In genomic region chr1:24018611-24019580, GRCh38 we compare ENCODE assay signal across 8 cellular contexts.
A peak's percentile ranks its signal among the peaks of the same experiment; 100 is the strongest.
DNase-seq lines count a peak whose midpoint lies in the region; TF ChIP-seq lines count a peak whose summit lies in the region.

No MANE protein-coding gene starts in this region.

- no peak for TF ChIP-seq CTCF in GM13976 (IDR thresholded peaks at IDR 0.05; ENCODE audit: borderline replicate concordance, control extremely low read depth, extremely low read depth, insufficient read depth, missing control alignments)

- DNase-seq in DMS153 (lab: John Stamatoyannopoulos, UW) (peak; percentile 14), DMS153 treated with DMSO at 0.1 percent for 48 hours (lab: John Stamatoyannopoulos, UW; ENCODE audit: unreplicated experiment) (no peak), astrocyte of the hippocampus (ENCODE audit: low read depth, low spot score) (peak; percentile 100), hepatic stellate cell (ENCODE audit: low spot score) (peak; percentile 82), retina (peak; percentile 47), GM13976 (ENCODE audit: low spot score) (no peak), KBM-7 (no peak)
- DNase-seq in stimulated activated CD4-positive, alpha-beta T cell treated with anti-CD3 and anti-CD28 coated beads, Interleukin-4, amount 100 ng/mL, for 4 hours, result no peak

- in situ Hi-C loops in GM13976 (cut with MboI; ENCODE audit: low sequenced_read_pairs, unreplicated experiment) (no loop called here), KBM-7 (cut with MboI; ENCODE audit: low pct_unique_long_range_greater_than_20kb, low sequenced_read_pairs) (no loop called here)

Comparison
In these comparisons a context has a peak if more than half of its experiments do, and no peak if none do; other contexts are left out.
1. DNase-seq: peak in DMS153 (single experiment), astrocyte of the hippocampus (single experiment), hepatic stellate cell (single experiment) and retina (single experiment); none in DMS153 treated with DMSO at 0.1 percent for 48 hours (single experiment), stimulated activated CD4-positive, alpha-beta T cell treated with anti-CD3 and anti-CD28 coated beads, Interleukin-4, amount 100 ng/mL, for 4 hours (0 of 2), GM13976 (single experiment) and KBM-7 (single experiment).